ENCODE assay signal across 22 cellular contexts in the genomic region with DNA sequence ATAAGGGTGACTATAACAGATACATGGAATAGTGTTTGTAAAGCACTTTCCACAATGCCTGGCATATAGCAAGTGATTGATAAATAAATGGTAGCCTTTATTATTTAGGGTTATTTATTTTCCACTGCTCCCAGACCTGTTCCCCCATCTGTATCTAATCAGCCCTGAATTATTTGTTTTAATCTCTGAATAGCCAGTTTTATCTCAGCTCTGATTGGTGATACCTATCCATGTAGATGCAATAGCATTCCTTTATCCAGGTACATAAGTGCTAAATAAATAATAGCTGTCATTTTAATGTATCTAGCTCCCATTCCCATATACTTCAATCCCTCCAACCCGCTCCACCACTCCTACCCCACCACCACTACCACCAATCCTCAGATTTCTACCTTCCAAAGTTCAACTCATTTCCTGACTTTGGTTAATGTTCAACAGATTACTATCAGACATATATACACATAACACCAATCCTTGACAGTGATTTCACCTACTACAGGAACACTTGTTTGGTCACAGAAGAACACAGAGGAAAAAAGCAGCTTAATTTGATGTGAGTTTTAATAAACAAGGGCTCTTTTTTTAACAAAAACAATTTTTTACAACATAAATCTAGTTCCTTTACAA. TPM values are rescaled to one million over a fixed set of nuclear protein-coding genes. Genes with fewer than 3 reads are reported as not detected.
A peak's percentile ranks its signal among the peaks of the same experiment; 100 is the strongest.
DNase-seq lines count a peak whose midpoint lies in the region; ATAC-seq and TF ChIP-seq lines count a peak whose summit lies in the region.
"Had no signal": no experiment of that assay in that cellular context is flagged by ENCODE, and none has a peak within 500 bp of the region (broad histone marks: within the 10 kb centered on the region; RNA-seq: fewer than 3 reads in every experiment).

No MANE protein-coding gene starts in this region.

- H3K9me3 ChIP-seq in smooth muscle cell (replicated peaks; ENCODE audit: low read depth) = no peaks in the 10 kb centered on the region
- H3K9me3 ChIP-seq: vagina had no signal

- no peak overlapping the region for H3K9ac ChIP-seq in smooth muscle cell (ENCODE audit: low read depth)

- DNase-seq in activated naive CD8-positive, alpha-beta T cell treated with anti-CD3 and anti-CD28 coated beads, Interleukin-2, amount 50 U/mL, for 24 hours = no peak
- DNase-seq in left kidney (ENCODE audit: low read depth, low spot score) = peak; percentile 47
- no peak for DNase-seq in type B pancreatic cell (ENCODE audit: extremely low spot score, unreplicated experiment)
- no peak for DNase-seq in smooth muscle cell (lab: John Stamatoyannopoulos, UW; ENCODE audit: unreplicated experiment)
- no peak for DNase-seq in NK-92 (lab: John Stamatoyannopoulos, UW; ENCODE audit: unreplicated experiment)
- DNase-seq: ACHN; activated CD4-positive, CD25-positive, alpha-beta regulatory T cell treated with anti-CD3 and anti-CD28 coated beads, Interleukin-2, amount 50 U/mL, for 72 hours; activated naive CD8-positive, alpha-beta T cell treated with anti-CD3 and anti-CD28 coated beads for 36 hours; C1 segment of cervical spinal cord; DMS 273 treated with DMSO at 0.1 percent for 48 hours; GDM1; glutamatergic neuron; KG1; NCI-H1694; NCI-H2227 treated with DMSO at 0.1 percent for 48 hours; nucleus accumbens; PC-3; T1000 had no signal

- H3K36me3 Mint-ChIP-seq in activated naive CD8-positive, alpha-beta T cell = peaks cover 12% of the 10 kb centered on the region
- peaks cover 26% of the 10 kb centered on the region for H3K36me3 Mint-ChIP-seq in activated naive CD8-positive, alpha-beta T cell treated with anti-CD3 and anti-CD28 coated beads, Interleukin-2, amount 50 U/mL, for 24 hours (ENCODE audit: low read depth)
- H3K36me3 Mint-ChIP-seq in type B pancreatic cell = peaks cover 19% of the 10 kb centered on the region

- no peak overlapping the region for H3K4me2 ChIP-seq in smooth muscle cell

- TF ChIP-seq CTCF in VCaP (conservative IDR thresholded peaks at IDR 0.05) (no peak), type B pancreatic cell (conservative IDR thresholded peaks at IDR 0.05) (no peak), smooth muscle cell (IDR thresholded peaks at IDR 0.05; ENCODE audit: borderline replicate concordance, insufficient read depth, poor library complexity, severe bottlenecking) (no peak)

- H3K4me1 ChIP-seq in smooth muscle cell (ENCODE audit: low read depth) = no peaks in the 10 kb centered on the region

- peaks cover 98% of the 10 kb centered on the region for H4K20me1 ChIP-seq in smooth muscle cell (ENCODE audit: low read depth)

- peak overlapping the region; percentile 5 for H3K27ac Mint-ChIP-seq in activated naive CD8-positive, alpha-beta T cell
- no peak overlapping the region for H3K27ac Mint-ChIP-seq in activated naive CD8-positive, alpha-beta T cell treated with anti-CD3 and anti-CD28 coated beads, Interleukin-2, amount 50 U/mL, for 24 hours
- no peak overlapping the region for H3K27ac Mint-ChIP-seq in type B pancreatic cell
- H3K27ac Mint-ChIP-seq: activated naive CD8-positive, alpha-beta T cell treated with anti-CD3 and anti-CD28 coated beads for 36 hours had no signal

- H3F3A ChIP-seq in smooth muscle cell (ENCODE audit: low read depth) = no peaks in the 10 kb centered on the region

- peaks cover 74% of the 10 kb centered on the region for H3K4me1 Mint-ChIP-seq in activated naive CD8-positive, alpha-beta T cell (ENCODE audit: low read depth)
- H3K4me1 Mint-ChIP-seq in activated naive CD8-positive, alpha-beta T cell treated with anti-CD3 and anti-CD28 coated beads, Interleukin-2, amount 50 U/mL, for 24 hours = peaks cover 51% of the 10 kb centered on the region
- H3K4me1 Mint-ChIP-seq in type B pancreatic cell (ENCODE audit: unreplicated experiment) = peaks cover 9% of the 10 kb centered on the region

- H3K9me3 Mint-ChIP-seq in activated naive CD8-positive, alpha-beta T cell (ENCODE audit: low read depth) = no peaks in the 10 kb centered on the region
- no peaks in the 10 kb centered on the region for H3K9me3 Mint-ChIP-seq in activated naive CD8-positive, alpha-beta T cell treated with anti-CD3 and anti-CD28 coated beads, Interleukin-2, amount 50 U/mL, for 24 hours
- no peaks in the 10 kb centered on the region for H3K9me3 Mint-ChIP-seq in type B pancreatic cell

- WGBS in smooth muscle cell (ENCODE audit: low lambda C conversion rate) = 100% methylated on average over 1 of the region's 1 CpG

- H3K27me3 Mint-ChIP-seq in activated naive CD8-positive, alpha-beta T cell = no peaks in the 10 kb centered on the region
- no peaks in the 10 kb centered on the region for H3K27me3 Mint-ChIP-seq in activated naive CD8-positive, alpha-beta T cell treated with anti-CD3 and anti-CD28 coated beads, Interleukin-2, amount 50 U/mL, for 24 hours
- no peaks in the 10 kb centered on the region for H3K27me3 Mint-ChIP-seq in type B pancreatic cell
- H3K27me3 Mint-ChIP-seq: activated naive CD8-positive, alpha-beta T cell treated with anti-CD3 and anti-CD28 coated beads for 36 hours had no signal

- H3K27ac ChIP-seq in VCaP = peak overlapping the region; percentile 75
- H3K27ac ChIP-seq in smooth muscle cell (ENCODE audit: low read depth) = no peak overlapping the region
- H3K27ac ChIP-seq: vagina had no signal

- H3K4me3 ChIP-seq in smooth muscle cell = no peak overlapping the region
- H3K4me3 ChIP-seq: vagina had no signal

- H3K4me3 Mint-ChIP-seq in activated naive CD8-positive, alpha-beta T cell = no peak overlapping the region
- H3K4me3 Mint-ChIP-seq in activated naive CD8-positive, alpha-beta T cell treated with anti-CD3 and anti-CD28 coated beads, Interleukin-2, amount 50 U/mL, for 24 hours = no peak overlapping the region
- peak overlapping the region; percentile 61 for H3K4me3 Mint-ChIP-seq in type B pancreatic cell
- H3K4me3 Mint-ChIP-seq: activated naive CD8-positive, alpha-beta T cell treated with anti-CD3 and anti-CD28 coated beads for 36 hours had no signal

- no peak overlapping the region for H2AFZ ChIP-seq in smooth muscle cell (ENCODE audit: low read depth)

- H3K36me3 ChIP-seq in smooth muscle cell (ENCODE audit: low read depth) = peaks cover 6% of the 10 kb centered on the region
- H3K36me3 ChIP-seq: vagina had no signal

- ATAC-seq in activated naive CD8-positive, alpha-beta T cell treated with anti-CD3 and anti-CD28 coated beads, Interleukin-2, amount 50 U/mL, for 24 hours = no peak
- ATAC-seq in HG02885 (IDR thresholded peaks at IDR 0.05; ENCODE audit: poor library complexity, unreplicated experiment) = no peak
- ATAC-seq: PC-3 had no signal

- H3K79me2 ChIP-seq in smooth muscle cell (ENCODE audit: low read depth) = peaks cover 100% of the 10 kb centered on the region

- no peaks in the 10 kb centered on the region for H3K27me3 ChIP-seq in smooth muscle cell (ENCODE audit: low read depth)
- H3K27me3 ChIP-seq: vagina had no signal

RNA-seq across cellular contexts. Expression of a gene that starts 14.0 kb away (rescaled TPM):
- 58.2 and 58.6 TPM in 2 replicates for total RNA-seq in type B pancreatic cell (ENCODE audit: low replicate concordance)
- 50.1 and 64.1 TPM in 2 replicates for total RNA-seq in smooth muscle cell
- 18.6 and 23.8 TPM in 2 replicates for polyA plus RNA-seq in smooth muscle cell

RNA-seq across cellular contexts. Expression of a gene that starts 28.4 kb away (rescaled TPM):
- 11.3 and 15.8 TPM in 2 replicates for total RNA-seq in type B pancreatic cell (ENCODE audit: low replicate concordance)
- total RNA-seq in smooth muscle cell = 22.1 and 32.1 TPM in 2 replicates
- polyA plus RNA-seq in smooth muscle cell = 12.2 and 13.1 TPM in 2 replicates

RNA-seq across cellular contexts. Expression of a gene that starts 50.9 kb away (rescaled TPM):
- total RNA-seq in type B pancreatic cell (ENCODE audit: low replicate concordance) (1,654 and 1,766 TPM in 2 replicates), smooth muscle cell (168 and 228 TPM in 2 replicates)
- 594 and 697 TPM in 2 replicates for polyA plus RNA-seq in smooth muscle cell

RNA-seq across cellular contexts. Expression of a gene that starts 57.0 kb away (rescaled TPM):
- total RNA-seq in type B pancreatic cell (ENCODE audit: low replicate concordance) (1.4 and 2.9 TPM in 2 replicates), smooth muscle cell (0.90 and 0.99 TPM in 2 replicates)
- polyA plus RNA-seq in smooth muscle cell = 0.43 and 0.76 TPM in 2 replicates
